18 cellular contexts compared by ENCODE assay signal in genomic region chr4:184713887-184714286, GRCh38. TPM values are rescaled to one million over a fixed set of nuclear protein-coding genes. Genes with fewer than 3 reads are reported as not detected.
DNase-seq lines count a peak whose midpoint lies in the region; ATAC-seq, FAIRE-seq and TF ChIP-seq lines count a peak whose summit lies in the region.
"Had no signal": no experiment of that assay in that cellular context is flagged by ENCODE, and none has a peak within 500 bp of the region (broad histone marks: within the 10 kb centered on the region; RNA-seq: fewer than 3 reads in every experiment).

No MANE protein-coding gene starts in this region.

- no peak overlapping the region for H4K91ac ChIP-seq in mesenchymal stem cell (ENCODE audit: low read length)

- H3K27me3 ChIP-seq in K562 (ENCODE audit: control insufficient read depth in 2 of 2, insufficient read depth in 2 of 2, low read length in 2 of 2) = no peaks in the 10 kb centered on the region
- H3K27me3 ChIP-seq in mesenchymal stem cell (ENCODE audit: control insufficient read depth in 1 of 2, insufficient read depth in 1 of 2, low read length in 2 of 2) = no peaks in the 10 kb centered on the region
- H3K27me3 ChIP-seq in psoas muscle (ENCODE audit: insufficient read depth in 3 of 3, low read length in 2 of 3) = no peaks in the 10 kb centered on the region
- H3K27me3 ChIP-seq: BLaER1 had no signal

- no peak overlapping the region for H2BK15ac ChIP-seq in mesenchymal stem cell (ENCODE audit: low read depth, poor library complexity, severe bottlenecking)

- H3K14ac ChIP-seq in mesenchymal stem cell (ENCODE audit: low read length in 2 of 2) = no peak overlapping the region

- no peak overlapping the region for H3K4me3 ChIP-seq in K562
- no peak overlapping the region for H3K4me3 ChIP-seq in mesenchymal stem cell (ENCODE audit: insufficient read depth in 1 of 2, low read depth in 1 of 2, low read length in 2 of 2)
- no peak overlapping the region for H3K4me3 ChIP-seq in psoas muscle
- H3K4me3 ChIP-seq: BLaER1 had no signal

- peaks cover 5% of the 10 kb centered on the region; the same call in 1 of the 3 replicates for H3K79me2 ChIP-seq in K562 (ENCODE audit: control insufficient read depth, insufficient read depth, low read length)

- H3K4me2 ChIP-seq in K562 (ENCODE audit: insufficient read depth, low read length) = no peak overlapping the region
- no peak overlapping the region for H3K4me2 ChIP-seq in mesenchymal stem cell (ENCODE audit: low read length, poor library complexity, severe bottlenecking)
- H3K4me2 ChIP-seq: BLaER1 had no signal

- TF ChIP-seq RAD21 in K562 (CRISPR knock-in tag; conservative IDR thresholded peaks at IDR 0.05 in 1 of 2, IDR thresholded peaks at IDR 0.05 in 1 of 2) = no peak

- TF ChIP-seq CTCF in K562 (IDR thresholded peaks at IDR 0.05 in 2 of 3, conservative IDR thresholded peaks at IDR 0.05 in 1 of 3; ENCODE audit: insufficient read depth in 2 of 3, low read depth in 1 of 3, low read length in 3 of 3) (no peak), osteocyte (IDR thresholded peaks at IDR 0.05) (no peak), psoas muscle (IDR thresholded peaks at IDR 0.05) (no peak)

- no peak for DNase-seq in T-helper 2 cell treated with Interferon-gamma antibody and Interleukin-4, amounts not matched to agents 5 μg/mL and 100 μg/mL, for 36 hours (ENCODE audit: low spot score)
- DNase-seq in T-helper 2 cell (no peak), K562 (ENCODE audit: extremely low read depth in 1 of 4, low spot score in 3 of 4) (no peak), mesenchymal stem cell (no peak), osteocyte (ENCODE audit: extremely low spot score, unreplicated experiment) (no peak), hypothalamus (lab: John Stamatoyannopoulos, UW) (no peak), psoas muscle (no peak)
- no peak for DNase-seq in activated naive CD8-positive, alpha-beta T cell treated with anti-CD3 and anti-CD28 coated beads, Interleukin-2, amount 50 U/mL, for 24 hours
- DNase-seq: 8988T; Calu3; CD4-positive, alpha-beta memory T cell; DMS79 treated with DMSO at 0.1 percent for 48 hours; GF-D8; GOT3; H9 had no signal

- H3K27ac ChIP-seq in K562 (ENCODE audit: extremely low read depth, low read depth, low read length) (no peak overlapping the region), mesenchymal stem cell (ENCODE audit: low read length, poor library complexity, severe bottlenecking) (no peak overlapping the region), psoas muscle (no peak overlapping the region)
- H3K27ac ChIP-seq: BLaER1 had no signal

- peak overlapping the region; percentile 47 for H3K27ac Mint-ChIP-seq in T-helper 2 cell treated with Interferon-gamma antibody and Interleukin-4, amounts not matched to agents 5 μg/mL and 100 μg/mL, for 36 hours
- H3K27ac Mint-ChIP-seq in osteocyte (ENCODE audit: unreplicated experiment) = peak overlapping the region; percentile 12
- no peak overlapping the region for H3K27ac Mint-ChIP-seq in activated naive CD8-positive, alpha-beta T cell treated with anti-CD3 and anti-CD28 coated beads, Interleukin-2, amount 50 U/mL, for 24 hours
- H3K27ac Mint-ChIP-seq: CD4-positive, alpha-beta memory T cell had no signal

- no peaks in the 10 kb centered on the region for H3K9me1 ChIP-seq in K562 (ENCODE audit: control insufficient read depth, insufficient read depth, low read length)

- POLR2A ChIA-PET in K562 (lab: Yijun Ruan, JAX) = interaction anchor here (1.7 to 2.3 kb wide), 2 partner anchors 10 to 20 kb away, joined by 8 to 13 read pairs; partner anchors contain the start of gene CENPU

- 37% methylated on average over 2 of the region's 2 CpGs for WGBS in K562 (ENCODE audit: insufficient coverage, low coverage, missing lambda C conversion rate)
- 100% methylated on average over 1 of the region's 2 CpGs for WGBS in mesenchymal stem cell
- 39 to 98% (median 90%) methylated on average over 2 of the region's 2 CpGs for WGBS in psoas muscle, 3 donors

- H3K9me3 ChIP-seq in K562 (replicated peaks; ENCODE audit: control insufficient read depth, insufficient read depth, low read depth, low read length) (no peaks in the 10 kb centered on the region), mesenchymal stem cell (ENCODE audit: control insufficient read depth, low read length) (no peaks in the 10 kb centered on the region), psoas muscle (no peaks in the 10 kb centered on the region)

- in situ Hi-C loops in K562 (cut with MboI) = no loop called here

- TF ChIP-seq EP300 in K562 (IDR thresholded peaks at IDR 0.05; ENCODE audit: low read length) = no peak

- H2AFZ ChIP-seq in K562 (ENCODE audit: low read depth, low read length) = no peak overlapping the region
- H2AFZ ChIP-seq in mesenchymal stem cell (ENCODE audit: low read depth, low read length) = no peak overlapping the region

- no peaks in the 10 kb centered on the region for H4K20me1 ChIP-seq in K562 (replicated peaks; ENCODE audit: control insufficient read depth, insufficient read depth, low read length)

- no peak overlapping the region for H3K9ac ChIP-seq in K562 (ENCODE audit: insufficient read depth in 1 of 2, low read depth in 2 of 2, low read length in 2 of 2)
- no peak overlapping the region for H3K9ac ChIP-seq in mesenchymal stem cell (ENCODE audit: low read length)
- H3K9ac ChIP-seq: BLaER1 had no signal

- intact Hi-C loops in K562 (cut with micrococcal nuclease) = no loop called here
- intact Hi-C loops in psoas muscle (cut with DNase I) = no loop called here

- H3K9me3 Mint-ChIP-seq in T-helper 2 cell treated with Interferon-gamma antibody and Interleukin-4, amounts not matched to agents 5 μg/mL and 100 μg/mL, for 36 hours = peaks cover under 1% of the 10 kb centered on the region
- peaks cover 2% of the 10 kb centered on the region for H3K9me3 Mint-ChIP-seq in osteocyte (ENCODE audit: unreplicated experiment)
- H3K9me3 Mint-ChIP-seq in activated naive CD8-positive, alpha-beta T cell treated with anti-CD3 and anti-CD28 coated beads, Interleukin-2, amount 50 U/mL, for 24 hours = no peaks in the 10 kb centered on the region
- H3K9me3 Mint-ChIP-seq: H9 had no signal

- no peak for FAIRE-seq in K562 (lab: Jason Lieb, UNC)
- FAIRE-seq: HepG2 had no signal

- TF ChIP-seq POLR2A in K562 (conservative IDR thresholded peaks at IDR 0.05) = no peak

- peaks cover 17% of the 10 kb centered on the region for H3K79me1 ChIP-seq in mesenchymal stem cell (replicated peaks; ENCODE audit: low read length, poor library complexity, severe bottlenecking)

- H4K8ac ChIP-seq in mesenchymal stem cell (ENCODE audit: low read length) = no peak overlapping the region

- no peak overlapping the region for H2BK120ac ChIP-seq in mesenchymal stem cell (ENCODE audit: low read depth, low read length)

- ATAC-seq in K562 = no peak; the same call in 2 of the 3 replicates
- no peak for ATAC-seq in activated naive CD8-positive, alpha-beta T cell treated with anti-CD3 and anti-CD28 coated beads, Interleukin-2, amount 50 U/mL, for 24 hours
- ATAC-seq in psoas muscle = no peak
- ATAC-seq: HepG2 had no signal

- no peak overlapping the region for H2BK5ac ChIP-seq in mesenchymal stem cell (ENCODE audit: low read depth, low read length, poor library complexity, severe bottlenecking)

- no peak overlapping the region for H3K18ac ChIP-seq in mesenchymal stem cell (ENCODE audit: low read depth in 1 of 2, low read length in 2 of 2)

- H3K36me3 Mint-ChIP-seq in T-helper 2 cell treated with Interferon-gamma antibody and Interleukin-4, amounts not matched to agents 5 μg/mL and 100 μg/mL, for 36 hours (ENCODE audit: low read depth) = peaks cover 63% of the 10 kb centered on the region
- peaks cover 8% of the 10 kb centered on the region for H3K36me3 Mint-ChIP-seq in osteocyte (ENCODE audit: unreplicated experiment)
- peaks cover 70% of the 10 kb centered on the region for H3K36me3 Mint-ChIP-seq in activated naive CD8-positive, alpha-beta T cell treated with anti-CD3 and anti-CD28 coated beads, Interleukin-2, amount 50 U/mL, for 24 hours (ENCODE audit: low read depth)

- H3K4me3 Mint-ChIP-seq in T-helper 2 cell treated with Interferon-gamma antibody and Interleukin-4, amounts not matched to agents 5 μg/mL and 100 μg/mL, for 36 hours = no peak overlapping the region
- no peak overlapping the region for H3K4me3 Mint-ChIP-seq in osteocyte (ENCODE audit: unreplicated experiment)
- H3K4me3 Mint-ChIP-seq in activated naive CD8-positive, alpha-beta T cell treated with anti-CD3 and anti-CD28 coated beads, Interleukin-2, amount 50 U/mL, for 24 hours = no peak overlapping the region
- H3K4me3 Mint-ChIP-seq: CD14-positive monocyte; CD4-positive, alpha-beta memory T cell; H9 had no signal

- no peak overlapping the region for H2BK12ac ChIP-seq in mesenchymal stem cell (ENCODE audit: low read length in 2 of 2)

- peaks cover 14% of the 10 kb centered on the region for H3K4me1 Mint-ChIP-seq in T-helper 2 cell treated with Interferon-gamma antibody and Interleukin-4, amounts not matched to agents 5 μg/mL and 100 μg/mL, for 36 hours (ENCODE audit: low read depth)
- H3K4me1 Mint-ChIP-seq in osteocyte (ENCODE audit: unreplicated experiment) = peaks cover 7% of the 10 kb centered on the region
- H3K4me1 Mint-ChIP-seq in activated naive CD8-positive, alpha-beta T cell treated with anti-CD3 and anti-CD28 coated beads, Interleukin-2, amount 50 U/mL, for 24 hours = peaks cover 2% of the 10 kb centered on the region
- H3K4me1 Mint-ChIP-seq: CD14-positive monocyte, H9 had no signal

- H3K4me1 ChIP-seq in K562 (replicated peaks in 1 of 2; ENCODE audit: control insufficient read depth in 2 of 2, insufficient read depth in 2 of 2, low read length in 2 of 2) (no peaks in the 10 kb centered on the region), mesenchymal stem cell (ENCODE audit: control insufficient read depth, insufficient read depth, low read depth, low read length) (no peaks in the 10 kb centered on the region), psoas muscle (no peaks in the 10 kb centered on the region)
- H3K4me1 ChIP-seq: BLaER1 had no signal

- no peak overlapping the region for H3K4ac ChIP-seq in mesenchymal stem cell (ENCODE audit: low read depth in 1 of 2, low read length in 2 of 2)

- no TSS peak for BruUV-seq in K562 (replicated peaks; lab: Mats Ljungman, UMichigan)

- CTCF ChIA-PET in K562 (lab: Yijun Ruan, JAX; ENCODE audit: low intra/inter-chr PET ratio) = no interaction called here

- H3K36me3 ChIP-seq in K562 (ENCODE audit: control insufficient read depth, insufficient read depth, low read length) (peaks cover 91% of the 10 kb centered on the region), mesenchymal stem cell (ENCODE audit: control insufficient read depth in 1 of 2, insufficient read depth in 2 of 2, low read depth in 1 of 2, low read length in 2 of 2) (peaks cover 0 to 8% of the 10 kb centered on the region in 2 experiments), psoas muscle (ENCODE audit: insufficient read depth in 1 of 2, low read depth in 1 of 2) (no peaks in the 10 kb centered on the region)

- no peak overlapping the region for H3K23ac ChIP-seq in mesenchymal stem cell (ENCODE audit: low read length in 2 of 2)

- H2AK5ac ChIP-seq in mesenchymal stem cell (ENCODE audit: low read length, severe bottlenecking) = peak overlapping the region; percentile 96

- H3K27me3 Mint-ChIP-seq in T-helper 2 cell treated with Interferon-gamma antibody and Interleukin-4, amounts not matched to agents 5 μg/mL and 100 μg/mL, for 36 hours (ENCODE audit: low read depth) = no peaks in the 10 kb centered on the region
- H3K27me3 Mint-ChIP-seq in osteocyte (ENCODE audit: unreplicated experiment) = no peaks in the 10 kb centered on the region
- no peaks in the 10 kb centered on the region for H3K27me3 Mint-ChIP-seq in activated naive CD8-positive, alpha-beta T cell treated with anti-CD3 and anti-CD28 coated beads, Interleukin-2, amount 50 U/mL, for 24 hours
- H3K27me3 Mint-ChIP-seq: CD4-positive, alpha-beta memory T cell had no signal

RNA-seq across cellular contexts. Expression of gene CENPU, which starts 20.0 kb away (rescaled TPM):
- 22.8 and 65.9 TPM in 2 replicates for total RNA-seq in K562 (2011; cell fraction: chromatin; rRNA removed; ENCODE audit: low replicate concordance)
- total RNA-seq in K562 (2011; cell fraction: nucleolus; rRNA removed) = 11.3 and 12.8 TPM in 2 replicates
- 24.1 and 26.8 TPM in 2 replicates for total RNA-seq in K562 (2011; cell fraction: nucleoplasm; rRNA removed)
- total RNA-seq in K562 (2014; rRNA removed) (44.8 and 65.5 TPM in 2 replicates), K562 (2014; rRNA removed; fragmentation: Illumina TruSeq; extraction: Trizol) (97.0 and 120 TPM in 2 replicates), K562 (2015; rRNA removed; fragmentation: Illumina TruSeq; extraction: Trizol) (80.7 and 85.8 TPM in 2 replicates), K562 (2021) (61.5 and 65.3 TPM in 2 replicates), osteocyte (6.9 and 8.8 TPM in 2 replicates), psoas muscle (1 to 10 TPM in 2 of 4 donors, under 1 TPM in 2; 0.63 to 1.6 (median 0.93) TPM)
- polyA plus RNA-seq in K562 (2011; rRNA removed) (85.2 and 98.7 TPM in 2 replicates), K562 (2014; fragmentation: Illumina TruSeq; extraction: Trizol) (83.0 and 95.8 TPM in 2 replicates), K562 (2014; fragmentation: Nextera tagmentation; extraction: Ambion mirVana) (10 to 100 TPM; 39.4 to 53.7 TPM), K562 (2014; rRNA removed) (74.3 and 84.3 TPM in 2 replicates), psoas muscle (1 to 10 TPM in 2 of 3 donors, under 1 TPM in 1; 0.91 to 2.0 (median 1.1) TPM)
- 6.5 and 18.3 TPM in 2 replicates for polyA plus RNA-seq in K562 (2011; cell fraction: cytosol; rRNA removed)
- polyA plus RNA-seq in K562 (2011; cell fraction: nucleus; rRNA removed) = 32.3 and 51.0 TPM in 2 replicates
- 46.9 and 78.6 TPM in 2 replicates for polyA plus RNA-seq in K562 (2012)
- 47.8 and 60.0 TPM in 2 replicates for polyA minus RNA-seq in K562 (2011; rRNA and poly(A)+ RNA removed)
- 18.9 and 22.0 TPM in 2 replicates for polyA minus RNA-seq in K562 (2011; cell fraction: cytosol; rRNA and poly(A)+ RNA removed)
- 15.9 and 31.9 TPM in 2 replicates for polyA minus RNA-seq in K562 (2011; cell fraction: nucleus; rRNA and poly(A)+ RNA removed)
- polyA plus RNA-seq in mesenchymal stem cell (2013, experiment 1 of 2) = 6.4 TPM
- 6.5 TPM for polyA plus RNA-seq in mesenchymal stem cell (2013, experiment 2 of 2)
